In the genomic region with DNA sequence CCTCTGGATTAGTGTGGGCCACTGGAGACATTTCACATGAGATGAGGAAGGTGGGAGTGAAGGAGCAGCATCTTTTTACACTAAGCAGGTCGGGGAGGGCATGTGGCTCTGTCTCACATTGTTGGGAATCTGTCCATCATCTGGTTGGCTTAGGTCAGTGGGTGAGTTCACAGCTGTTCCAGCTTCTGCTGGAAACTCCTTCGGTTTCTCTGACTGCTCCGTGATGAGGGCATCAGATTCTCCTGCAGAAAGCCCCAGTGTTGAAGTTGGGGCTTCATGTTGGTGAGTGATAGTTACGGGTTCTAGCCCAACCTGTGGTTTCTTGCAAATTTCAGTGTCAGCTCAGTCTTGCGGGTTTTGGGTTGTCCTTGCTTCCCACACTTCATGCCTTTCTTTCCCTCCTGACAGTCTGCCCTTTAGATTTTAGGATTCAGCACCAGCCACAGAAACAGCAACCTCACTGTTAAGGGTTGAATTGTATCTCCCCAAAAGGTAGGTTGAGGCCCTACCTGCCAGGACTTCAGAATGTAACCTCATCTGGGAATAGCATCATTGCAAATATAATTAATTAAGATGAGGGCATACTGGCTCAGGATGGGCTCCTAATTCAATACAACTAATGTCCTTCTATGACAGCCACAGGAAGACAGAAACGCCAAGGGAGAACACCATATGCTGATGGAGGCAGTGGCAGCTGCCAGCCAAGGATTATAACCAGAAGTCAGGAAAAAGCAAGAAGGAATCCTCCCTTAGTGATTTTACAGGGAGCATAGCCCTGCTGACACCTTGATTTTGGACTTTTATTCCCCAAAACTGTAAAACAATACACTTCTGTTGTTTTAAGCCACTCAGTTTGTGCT, we compare ENCODE assay signal across 17 cellular contexts. TPM values are rescaled to one million over a fixed set of nuclear protein-coding genes. Genes with fewer than 3 reads are reported as not detected.
DNase-seq lines count a peak whose midpoint lies in the region; ATAC-seq and TF ChIP-seq lines count a peak whose summit lies in the region.
"Had no signal": no experiment of that assay in that cellular context is flagged by ENCODE, and none has a peak within 500 bp of the region (broad histone marks: within the 10 kb centered on the region; RNA-seq: fewer than 3 reads in every experiment).

No MANE protein-coding gene starts in this region.

- no peak for ATAC-seq in HG03045 (IDR thresholded peaks at IDR 0.05; ENCODE audit: unreplicated experiment)
- ATAC-seq: HCT116, K562 had no signal

- no peak for TF ChIP-seq CTCF in BE2C (IDR thresholded peaks at IDR 0.05; ENCODE audit: low read depth, low read length)

- no peaks in the 10 kb centered on the region for H3K36me3 ChIP-seq in BE2C

- H3K27me3 ChIP-seq in BE2C, result no peaks in the 10 kb centered on the region

- no peak overlapping the region for H3K4me3 ChIP-seq in BE2C (ENCODE audit: low read depth, low read length)
- H3K4me3 ChIP-seq: K562, PC-9 had no signal

- in situ Hi-C loops in G401 (cut with HindIII; ENCODE audit: low sequenced_read_pairs), result no loop called here

- no peaks in the 10 kb centered on the region for H3K4me1 ChIP-seq in BE2C

- H3K9me3 ChIP-seq in BE2C, result no peaks in the 10 kb centered on the region

- DNase-seq in D341Med (ENCODE audit: low spot score) (peak; percentile 70), G401 (ENCODE audit: low spot score) (peak; percentile 96), NCI-H82 treated with DMSO at 0.1 percent for 48 hours (lab: John Stamatoyannopoulos, UW; ENCODE audit: unreplicated experiment) (peak; percentile 92), islet precursor cell (peak; percentile 26), BE2C (no peak)
- no peak for DNase-seq in activated CD4-positive, alpha-beta T cell treated with anti-CD3 and anti-CD28 coated beads, Interleukin-2, amount 50 U/mL, for 1 hour
- DNase-seq: AML-193; CD4-positive, CD25-positive, alpha-beta regulatory T cell; DND-41; GF-D8; NCI-H1105; NCI-H187 treated with DMSO at 0.1 percent for 48 hours; NCI-H526 had no signal

RNA-seq across cellular contexts. Expression of a gene that starts 7.6 kb away (rescaled TPM):
- total RNA-seq in G401 (2014; rRNA removed; shearing (Covaris generic)), result not detected in 2 replicates
- polyA plus RNA-seq in BE2C (2012; ENCODE audit: insufficient read depth, insufficient read length, low read depth), result not detected
- total RNA-seq: PC-9 had no signal
- polyA plus RNA-seq: K562 had no signal

Comparison
In these comparisons a context has a peak if more than half of its experiments do, and no peak if none do; other contexts are left out.
1. DNase-seq: peak in D341Med (single experiment), G401 (single experiment), NCI-H82 treated with DMSO at 0.1 percent for 48 hours (single experiment) and islet precursor cell (single experiment); none in activated CD4-positive, alpha-beta T cell treated with anti-CD3 and anti-CD28 coated beads, Interleukin-2, amount 50 U/mL, for 1 hour (single experiment) and BE2C (single experiment).